Comparison of ENCODE assay signal across 17 cellular contexts in the genomic region with DNA sequence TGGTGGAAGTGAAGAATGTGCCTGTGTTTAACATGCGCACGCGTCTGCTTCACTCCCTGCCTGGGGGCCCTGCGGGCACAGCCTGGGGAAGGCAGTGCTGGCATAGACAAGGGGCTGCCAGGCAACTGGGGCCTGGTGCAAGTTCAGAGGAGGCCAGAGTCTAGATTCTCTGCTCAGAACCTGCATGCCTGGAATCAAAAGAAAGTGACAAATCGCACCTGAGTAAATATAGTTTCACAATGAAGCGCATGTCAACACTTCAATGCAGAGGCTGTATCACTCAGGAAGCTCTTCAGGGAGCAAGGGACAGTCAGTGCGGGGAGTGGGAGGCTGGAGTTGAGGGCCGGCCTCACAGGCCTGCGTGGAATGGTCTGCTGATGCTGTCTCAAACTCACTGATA. TPM values are rescaled to one million over a fixed set of nuclear protein-coding genes. Genes with fewer than 3 reads are reported as not detected.
DNase-seq lines count a peak whose midpoint lies in the region; ATAC-seq and TF ChIP-seq lines count a peak whose summit lies in the region.
"Had no signal": no experiment of that assay in that cellular context is flagged by ENCODE, and none has a peak within 500 bp of the region (broad histone marks: within the 10 kb centered on the region; RNA-seq: fewer than 3 reads in every experiment).

No MANE protein-coding gene starts in this region.

- H3K36me3 Mint-ChIP-seq in stimulated activated memory B cell treated with anti-CD40 and anti-IgM and Interleukin-4, amounts not matched to agents 10 μg/mL and 1 μg/mL and 100 μg/mL, for 72 hours, result no peaks in the 10 kb centered on the region
- no peaks in the 10 kb centered on the region for H3K36me3 Mint-ChIP-seq in activated T-cell treated with anti-CD3 and anti-CD28 coated beads, Interleukin-2, amount 50 U/mL, for 24 hours (ENCODE audit: low read depth)
- H3K36me3 Mint-ChIP-seq: activated naive CD4-positive, alpha-beta T cell treated with anti-CD3 and anti-CD28 coated beads, Interleukin-2, amount 10 ng/mL, durations not matched to agents 7 days and 5 days had no signal

- peaks cover 20% of the 10 kb centered on the region for H3K4me1 Mint-ChIP-seq in stimulated activated memory B cell treated with anti-CD40 and anti-IgM and Interleukin-4, amounts not matched to agents 10 μg/mL and 1 μg/mL and 100 μg/mL, for 72 hours
- peaks cover 4% of the 10 kb centered on the region for H3K4me1 Mint-ChIP-seq in activated T-cell treated with anti-CD3 and anti-CD28 coated beads, Interleukin-2, amount 50 U/mL, for 24 hours (ENCODE audit: low read depth)

- peak; percentile 25 for ATAC-seq in Right ventricle myocardium superior (ENCODE audit: poor library complexity)
- ATAC-seq in stimulated activated memory B cell treated with anti-CD40 and anti-IgM and Interleukin-4, amounts not matched to agents 10 μg/mL and 1 μg/mL and 100 μg/mL, for 72 hours, result peak; percentile 16
- ATAC-seq: gastroesophageal sphincter had no signal

- DNase-seq in Right ventricle myocardium superior, result no peak
- DNase-seq in cardiac septum (ENCODE audit: low spot score), result no peak
- DNase-seq in NCI-H748 treated with DMSO at 0.1 percent for 48 hours (lab: John Stamatoyannopoulos, UW), result peak; percentile 42
- peak; percentile 40 for DNase-seq in islet precursor cell
- no peak for DNase-seq in erythroblast (lab: John Stamatoyannopoulos, UW)
- no peak for DNase-seq in activated T-cell treated with anti-CD3 and anti-CD28 coated beads, Interleukin-2, amount 50 U/mL, for 24 hours
- no peak for DNase-seq in Kasumi-1 (lab: John Stamatoyannopoulos, UW)
- DNase-seq: activated CD4-positive, CD25-positive, alpha-beta regulatory T cell treated with anti-CD3 and anti-CD28 coated beads, Interleukin-2, amount 50 U/mL, for 72 hours; activated CD8-positive, alpha-beta memory T cell treated with anti-CD3 and anti-CD28 coated beads, Interleukin-2, amount 50 U/mL, for 48 hours; activated naive CD4-positive, alpha-beta T cell treated with anti-CD3 and anti-CD28 coated beads, Interleukin-2, amount 10 ng/mL, durations not matched to agents 7 days and 5 days; stomach; T-helper 9 cell had no signal

- H3K4me3 Mint-ChIP-seq in stimulated activated memory B cell treated with anti-CD40 and anti-IgM and Interleukin-4, amounts not matched to agents 10 μg/mL and 1 μg/mL and 100 μg/mL, for 72 hours, result no peak overlapping the region
- H3K4me3 Mint-ChIP-seq in activated T-cell treated with anti-CD3 and anti-CD28 coated beads, Interleukin-2, amount 50 U/mL, for 24 hours, result no peak overlapping the region
- H3K4me3 Mint-ChIP-seq: activated naive CD4-positive, alpha-beta T cell treated with anti-CD3 and anti-CD28 coated beads, Interleukin-2, amount 10 ng/mL, durations not matched to agents 7 days and 5 days had no signal

- no peaks in the 10 kb centered on the region for H3K9me3 Mint-ChIP-seq in stimulated activated memory B cell treated with anti-CD40 and anti-IgM and Interleukin-4, amounts not matched to agents 10 μg/mL and 1 μg/mL and 100 μg/mL, for 72 hours
- H3K9me3 Mint-ChIP-seq in activated T-cell treated with anti-CD3 and anti-CD28 coated beads, Interleukin-2, amount 50 U/mL, for 24 hours, result no peaks in the 10 kb centered on the region
- H3K9me3 Mint-ChIP-seq: activated naive CD4-positive, alpha-beta T cell treated with anti-CD3 and anti-CD28 coated beads, Interleukin-2, amount 10 ng/mL, durations not matched to agents 7 days and 5 days had no signal

- H3K27me3 Mint-ChIP-seq in stimulated activated memory B cell treated with anti-CD40 and anti-IgM and Interleukin-4, amounts not matched to agents 10 μg/mL and 1 μg/mL and 100 μg/mL, for 72 hours, result peaks cover 11% of the 10 kb centered on the region
- peaks cover 6% of the 10 kb centered on the region for H3K27me3 Mint-ChIP-seq in activated T-cell treated with anti-CD3 and anti-CD28 coated beads, Interleukin-2, amount 50 U/mL, for 24 hours

- H3K27ac Mint-ChIP-seq in stimulated activated memory B cell treated with anti-CD40 and anti-IgM and Interleukin-4, amounts not matched to agents 10 μg/mL and 1 μg/mL and 100 μg/mL, for 72 hours, result no peak overlapping the region
- no peak overlapping the region for H3K27ac Mint-ChIP-seq in activated T-cell treated with anti-CD3 and anti-CD28 coated beads, Interleukin-2, amount 50 U/mL, for 24 hours
- H3K27ac Mint-ChIP-seq: activated naive CD4-positive, alpha-beta T cell treated with anti-CD3 and anti-CD28 coated beads, Interleukin-2, amount 10 ng/mL, durations not matched to agents 7 days and 5 days had no signal

- TF ChIP-seq POLR2A in erythroblast (IDR thresholded peaks at IDR 0.05; ENCODE audit: low read length), result no peak

- intact Hi-C loops in Right ventricle myocardium superior (cut with DNase I), result no loop called here
- intact Hi-C loops in cardiac septum (cut with DNase I), result no loop called here

RNA-seq across cellular contexts. Expression of gene PPP1R14C, which starts 24.2 kb away (rescaled TPM):
- total RNA-seq in Right ventricle myocardium superior (131 TPM), cardiac septum (91.5 TPM)
- total RNA-seq: G401, myocyte, pulmonary artery endothelial cell had no signal

RNA-seq across cellular contexts. Expression of gene ULBP3, which starts 49.7 kb away (rescaled TPM):
- total RNA-seq in Right ventricle myocardium superior, result 0.83 TPM
- 0.57 TPM for total RNA-seq in cardiac septum

Comparison
In these comparisons a context has a peak if more than half of its experiments do, and no peak if none do; other contexts are left out.
1. DNase-seq: peak in NCI-H748 treated with DMSO at 0.1 percent for 48 hours (single experiment) and islet precursor cell (single experiment); none in Right ventricle myocardium superior (single experiment), cardiac septum (single experiment), erythroblast (0 of 2), activated T-cell treated with anti-CD3 and anti-CD28 coated beads, Interleukin-2, amount 50 U/mL, for 24 hours (single experiment) and Kasumi-1 (0 of 2).